Comparison of ENCODE assay signal across 1 cellular context in genomic region chr13:36086117-36086516, GRCh38.
TF ChIP-seq lines count a peak whose summit lies in the region.

No MANE protein-coding gene starts in this region.

TF ChIP-seq in WTC11, 78 proteins besides CTCF, POLR2A, EP300 and RAD21 (continued from another document):
- TF ChIP-seq ARID4B (CRISPR knock-in tag; IDR thresholded peaks at IDR 0.05; ENCODE audit: borderline replicate concordance) = no peak
- TF ChIP-seq E2F5 (CRISPR knock-in tag; IDR thresholded peaks at IDR 0.05) = no peak
- TF ChIP-seq TEAD4 (CRISPR knock-in tag; IDR thresholded peaks at IDR 0.05) = no peak
- no peak for TF ChIP-seq KAT7 (CRISPR knock-in tag; IDR thresholded peaks at IDR 0.05; ENCODE audit: borderline replicate concordance)
